Comparison of ENCODE assay signal across 1 cellular context in the genomic region with DNA sequence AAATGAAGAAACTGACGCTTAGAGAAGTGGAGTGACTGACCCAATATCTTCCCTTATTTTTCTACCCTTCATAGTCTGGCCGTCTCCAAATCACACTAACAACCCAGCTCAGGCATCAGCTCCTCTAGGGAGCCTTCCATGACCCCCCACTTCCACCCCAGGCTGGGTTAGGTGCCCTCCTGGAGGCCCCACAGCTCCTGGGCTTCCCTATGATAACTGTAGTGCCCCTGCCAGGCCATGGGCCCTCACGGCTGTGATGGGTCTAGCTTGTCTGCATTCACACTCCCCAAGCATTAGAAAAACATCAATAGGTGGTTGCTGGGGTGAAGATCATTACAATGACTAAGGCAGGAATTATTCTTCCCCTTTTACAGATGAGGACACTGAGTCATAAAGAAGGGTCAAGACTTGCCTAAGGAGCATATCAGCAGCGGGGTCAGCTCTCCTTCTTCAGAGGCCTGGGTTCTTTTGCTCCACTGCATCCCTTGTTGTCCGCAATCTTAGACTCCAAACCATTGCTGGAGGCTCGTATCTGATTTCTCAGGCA.
TF ChIP-seq lines count a peak whose summit lies in the region.

No MANE protein-coding gene starts in this region.

TF ChIP-seq in HCT116, 20 proteins besides CTCF, POLR2A, EP300 and RAD21:
- TF ChIP-seq, protein P1, sequence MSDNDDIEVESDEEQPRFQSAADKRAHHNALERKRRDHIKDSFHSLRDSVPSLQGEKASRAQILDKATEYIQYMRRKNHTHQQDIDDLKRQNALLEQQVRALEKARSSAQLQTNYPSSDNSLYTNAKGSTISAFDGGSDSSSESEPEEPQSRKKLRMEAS (IDR thresholded peaks at IDR 0.05) = no peak
- TF ChIP-seq SP1 (IDR thresholded peaks at IDR 0.05; ENCODE audit: low read depth) = no peak
- no peak for TF ChIP-seq EZH2 (IDR thresholded peaks at IDR 0.05)
- TF ChIP-seq SIN3A (IDR thresholded peaks at IDR 0.05; ENCODE audit: low read depth) = no peak
- no peak for TF ChIP-seq ZFX (IDR thresholded peaks at IDR 0.05)
- TF ChIP-seq, protein P2, sequence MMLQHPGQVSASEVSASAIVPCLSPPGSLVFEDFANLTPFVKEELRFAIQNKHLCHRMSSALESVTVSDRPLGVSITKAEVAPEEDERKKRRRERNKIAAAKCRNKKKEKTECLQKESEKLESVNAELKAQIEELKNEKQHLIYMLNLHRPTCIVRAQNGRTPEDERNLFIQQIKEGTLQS (IDR thresholded peaks at IDR 0.05) = no peak
- no peak for TF ChIP-seq CBX3 (IDR thresholded peaks at IDR 0.05; ENCODE audit: low read depth)
- no peak for TF ChIP-seq TCF7L2 (IDR thresholded peaks at IDR 0.05; ENCODE audit: borderline replicate concordance, extremely low read depth, insufficient read depth, insufficient read length)
- TF ChIP-seq ELF1 (IDR thresholded peaks at IDR 0.05; ENCODE audit: borderline replicate concordance, low read depth) = no peak
- no peak for TF ChIP-seq JUND (IDR thresholded peaks at IDR 0.05)
- TF ChIP-seq, protein P3, sequence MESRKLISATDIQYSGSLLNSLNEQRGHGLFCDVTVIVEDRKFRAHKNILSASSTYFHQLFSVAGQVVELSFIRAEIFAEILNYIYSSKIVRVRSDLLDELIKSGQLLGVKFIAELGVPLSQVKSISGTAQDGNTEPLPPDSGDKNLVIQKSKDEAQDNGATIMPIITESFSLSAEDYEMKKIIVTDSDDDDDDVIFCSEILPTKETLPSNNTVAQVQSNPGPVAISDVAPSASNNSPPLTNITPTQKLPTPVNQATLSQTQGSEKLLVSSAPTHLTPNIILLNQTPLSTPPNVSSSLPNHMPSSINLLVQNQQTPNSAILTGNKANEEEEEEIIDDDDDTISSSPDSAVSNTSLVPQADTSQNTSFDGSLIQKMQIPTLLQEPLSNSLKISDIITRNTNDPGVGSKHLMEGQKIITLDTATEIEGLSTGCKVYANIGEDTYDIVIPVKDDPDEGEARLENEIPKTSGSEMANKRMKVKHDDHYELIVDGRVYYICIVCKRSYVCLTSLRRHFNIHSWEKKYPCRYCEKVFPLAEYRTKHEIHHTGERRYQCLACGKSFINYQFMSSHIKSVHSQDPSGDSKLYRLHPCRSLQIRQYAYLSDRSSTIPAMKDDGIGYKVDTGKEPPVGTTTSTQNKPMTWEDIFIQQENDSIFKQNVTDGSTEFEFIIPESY (IDR thresholded peaks at IDR 0.05; ENCODE audit: extremely low read depth, insufficient replicate concordance, low read length) = no peak
